ENCODE assay signal across 18 cellular contexts in the genomic region with DNA sequence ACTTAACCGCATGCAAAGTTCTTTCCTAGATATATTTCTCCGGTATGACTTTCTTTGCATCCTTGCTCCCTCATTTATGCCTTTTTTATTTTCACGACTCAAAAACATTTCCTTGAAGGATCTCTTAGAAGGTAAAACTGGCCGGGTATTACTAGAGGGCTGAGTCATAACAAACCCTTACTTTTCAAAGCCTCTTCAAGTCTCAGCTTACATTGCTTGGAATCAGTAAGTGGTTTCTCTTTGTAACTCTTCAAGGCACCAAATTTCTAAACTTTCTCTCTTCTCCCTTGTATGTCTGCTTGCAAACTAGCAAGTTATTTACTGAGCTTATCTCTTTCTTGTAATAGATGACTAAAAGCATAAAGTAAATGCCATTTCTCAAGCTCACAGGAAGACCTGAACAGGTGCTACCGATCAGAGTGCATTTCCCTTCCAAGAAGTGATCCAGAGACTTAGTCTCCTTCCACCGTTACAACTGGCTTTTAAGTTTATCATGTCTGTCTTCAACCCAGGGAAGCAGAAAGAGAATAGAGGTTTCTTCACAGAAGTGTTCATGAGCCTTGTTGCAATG.
A peak's percentile ranks its signal among the peaks of the same experiment; 100 is the strongest.
DNase-seq lines count a peak whose midpoint lies in the region; ATAC-seq and TF ChIP-seq lines count a peak whose summit lies in the region.
"Had no signal": no experiment of that assay in that cellular context is flagged by ENCODE, and none has a peak within 500 bp of the region (broad histone marks: within the 10 kb centered on the region; RNA-seq: fewer than 3 reads in every experiment).

No MANE protein-coding gene starts in this region.

- no peaks in the 10 kb centered on the region for H3K9me3 ChIP-seq in endodermal cell (ENCODE audit: control insufficient read depth, low read length)
- H3K9me3 ChIP-seq: thoracic aorta had no signal

- H3K4me3 ChIP-seq in endodermal cell (ENCODE audit: low read length), result no peak overlapping the region
- H3K4me3 ChIP-seq: GM23338, thoracic aorta had no signal

- H3K27me3 Mint-ChIP-seq in endodermal cell (ENCODE audit: insufficient read depth), result no peaks in the 10 kb centered on the region
- H3K27me3 Mint-ChIP-seq: activated CD4-positive, alpha-beta memory T cell treated with anti-CD3 and anti-CD28 coated beads for 36 hours had no signal

- H3K4me3 Mint-ChIP-seq in endodermal cell, result no peak overlapping the region
- H3K4me3 Mint-ChIP-seq: activated CD4-positive, alpha-beta memory T cell treated with anti-CD3 and anti-CD28 coated beads for 36 hours; GM23338 had no signal

- no peaks in the 10 kb centered on the region for H3K36me3 Mint-ChIP-seq in endodermal cell (ENCODE audit: low read depth)
- H3K36me3 Mint-ChIP-seq: activated CD4-positive, alpha-beta memory T cell treated with anti-CD3 and anti-CD28 coated beads for 36 hours had no signal

- 86 to 89% methylated on average over 5 to 6 of the region's 6 CpGs for WGBS in endodermal cell (ENCODE audit: insufficient coverage in 1 of 2, insufficient read length in 1 of 2), 2 experiments

- H3K27me3 ChIP-seq in endodermal cell (ENCODE audit: control insufficient read depth, insufficient read depth, low read length, poor library complexity, severe bottlenecking), result no peaks in the 10 kb centered on the region

- H3K9me3 Mint-ChIP-seq in endodermal cell, result no peaks in the 10 kb centered on the region
- H3K9me3 Mint-ChIP-seq: activated CD4-positive, alpha-beta memory T cell treated with anti-CD3 and anti-CD28 coated beads for 36 hours; GM23338 had no signal

- TF ChIP-seq CTCF in VCaP (conservative IDR thresholded peaks at IDR 0.05) (no peak), endodermal cell (conservative IDR thresholded peaks at IDR 0.05) (no peak)

- DNase-seq in iris pigment epithelial cell (ENCODE audit: low read depth) (peak; percentile 74), head of caudate nucleus (no peak), endodermal cell (no peak), superior temporal gyrus (ENCODE audit: extremely low spot score) (no peak)
- DNase-seq: activated CD4-positive, alpha-beta memory T cell treated with anti-CD3 and anti-CD28 coated beads for 36 hours; effector CD4-positive, alpha-beta T cell; foreskin melanocyte; Kasumi-1; mammary epithelial cell; NCI-H1417 treated with DMSO at 0.1 percent for 48 hours; NCI-H345 had no signal

- H3K4me1 ChIP-seq in endodermal cell (ENCODE audit: control insufficient read depth, insufficient read depth, low read length), result no peaks in the 10 kb centered on the region

- intact Hi-C loops in head of caudate nucleus (cut with DNase I), result no loop called here

- H3K27ac ChIP-seq in VCaP (peak overlapping the region; percentile 72), endodermal cell (ENCODE audit: low read depth, low read length) (no peak overlapping the region)
- H3K27ac ChIP-seq: HL-60, thoracic aorta had no signal

- no peak overlapping the region for H3K27ac Mint-ChIP-seq in endodermal cell
- H3K27ac Mint-ChIP-seq: activated CD4-positive, alpha-beta memory T cell treated with anti-CD3 and anti-CD28 coated beads for 36 hours; GM23338 had no signal

- H3K36me3 ChIP-seq in endodermal cell (ENCODE audit: control insufficient read depth, insufficient read depth, low read length), result no peaks in the 10 kb centered on the region
- H3K36me3 ChIP-seq: thoracic aorta had no signal

- H3K9ac ChIP-seq in endodermal cell (ENCODE audit: extremely low read depth, low read length, poor library complexity, severe bottlenecking), result no peak overlapping the region

- ATAC-seq in GM18858 (IDR thresholded peaks at IDR 0.05; ENCODE audit: unreplicated experiment) (peak; percentile 53), HG02610 (IDR thresholded peaks at IDR 0.05; ENCODE audit: unreplicated experiment) (peak; percentile 80), HG03280 (IDR thresholded peaks at IDR 0.05; ENCODE audit: unreplicated experiment) (no peak)
- ATAC-seq: GM23338 had no signal

- no peaks in the 10 kb centered on the region for H3K4me1 Mint-ChIP-seq in endodermal cell
